11 cellular contexts compared by ENCODE assay signal in genomic region chr6:169420912-169421543, GRCh38.
DNase-seq lines count a peak whose midpoint lies in the region; ATAC-seq and TF ChIP-seq lines count a peak whose summit lies in the region.
"Had no signal": no experiment of that assay in that cellular context is flagged by ENCODE, and none has a peak within 500 bp of the region (broad histone marks: within the 10 kb centered on the region; RNA-seq: fewer than 3 reads in every experiment).

No MANE protein-coding gene starts in this region.

- ATAC-seq in thoracic aorta (ENCODE audit: insufficient number of reproducible peaks, low FRiP score, low read depth) (no peak), HG02798 (IDR thresholded peaks at IDR 0.05; ENCODE audit: poor library complexity, unreplicated experiment) (no peak)

- in situ Hi-C loops in T47D (cut with HindIII; ENCODE audit: low pct_unique_long_range_greater_than_20kb, low sequenced_read_pairs) (no loop called here), mammary epithelial cell (cut with MboI; ENCODE audit: low sequenced_read_pairs in 2 of 2) (no loop called here)

- H3K27ac ChIP-seq in mammary epithelial cell (ENCODE audit: insufficient read depth, low read depth, low read length) (no peak overlapping the region), thoracic aorta (no peak overlapping the region)

- DNase-seq in T47D (ENCODE audit: low read depth in 1 of 2, low spot score in 1 of 2) = peak; percentile 29 to 68
- DNase-seq in mammary epithelial cell = no peak
- peak; percentile 63 for DNase-seq in SK-N-DZ (ENCODE audit: low spot score)
- DNase-seq in fibroblast of villous mesenchyme (ENCODE audit: low read depth) = no peak
- DNase-seq in thoracic aorta (ENCODE audit: low spot score) = no peak
- no peak for DNase-seq in CD14-positive monocyte (ENCODE audit: low spot score)
- no peak for DNase-seq in cerebellar nuclear complex (lab: John Stamatoyannopoulos, UW)
- DNase-seq: CD8-positive, alpha-beta memory T cell; head of caudate nucleus; substantia nigra had no signal

- intact Hi-C loops in mammary epithelial cell (cut with micrococcal nuclease) = no loop called here
- intact Hi-C loops in CD14-positive monocyte (cut with micrococcal nuclease) = no loop called here

- H3K9ac ChIP-seq in mammary epithelial cell (ENCODE audit: insufficient read depth, low read length) = no peak overlapping the region

- H3K27me3 ChIP-seq in mammary epithelial cell (ENCODE audit: insufficient read depth, low read length) (no peaks in the 10 kb centered on the region), thoracic aorta (replicated peaks; ENCODE audit: insufficient read depth) (no peaks in the 10 kb centered on the region)

- H3K4me1 ChIP-seq in mammary epithelial cell (ENCODE audit: insufficient read depth, low read length) = no peaks in the 10 kb centered on the region
- H3K4me1 ChIP-seq in thoracic aorta (ENCODE audit: control insufficient read depth in 1 of 2, low read depth in 2 of 2) = no peaks in the 10 kb centered on the region

- H3K36me3 Mint-ChIP-seq in CD14-positive monocyte = no peaks in the 10 kb centered on the region
- H3K36me3 Mint-ChIP-seq: CD8-positive, alpha-beta memory T cell had no signal

- WGBS in mammary epithelial cell (ENCODE audit: low coverage, missing lambda C conversion rate) = 94% methylated on average over 14 of the region's 15 CpGs

- H3K36me3 ChIP-seq in mammary epithelial cell (ENCODE audit: insufficient read depth, low read length) (no peaks in the 10 kb centered on the region), thoracic aorta (no peaks in the 10 kb centered on the region)

- peaks cover 2 to 6% (median 3%) of the 10 kb centered on the region in 3 donors for H3K27me3 Mint-ChIP-seq in CD14-positive monocyte (ENCODE audit: low read depth in 3 of 3)

- H3K4me2 ChIP-seq in mammary epithelial cell (ENCODE audit: insufficient read depth, low read depth, low read length) = no peak overlapping the region

- CTCF ChIA-PET in mammary epithelial cell (lab: Charles Lee; ENCODE audit: low non-redundant PET) = no interaction called here

- H3K4me3 ChIP-seq in mammary epithelial cell (replicated peaks in 1 of 3; ENCODE audit: insufficient read depth in 1 of 3, low read depth in 2 of 3, low read length in 3 of 3) (no peak overlapping the region), fibroblast of villous mesenchyme (ENCODE audit: low read depth, low read length) (no peak overlapping the region), thoracic aorta (no peak overlapping the region)

- H3K9me3 Mint-ChIP-seq in CD14-positive monocyte = peaks cover 31 to 51% (median 39%) of the 10 kb centered on the region in 7 donors

- BruUV-seq in mammary epithelial cell (replicated peaks; lab: Mats Ljungman, UMichigan) = no TSS peak

- dilution Hi-C loops in mammary epithelial cell (cut with HindIII; ENCODE audit: low sequenced_read_pairs) = no loop called here

- H4K20me1 ChIP-seq in mammary epithelial cell (ENCODE audit: insufficient read depth, low read length) = no peaks in the 10 kb centered on the region

- H3K9me3 ChIP-seq in mammary epithelial cell (replicated peaks; ENCODE audit: insufficient read depth, low read length) (peaks cover 6% of the 10 kb centered on the region), thoracic aorta (no peaks in the 10 kb centered on the region)

- TF ChIP-seq CTCF in mammary epithelial cell (conservative IDR thresholded peaks at IDR 0.05 in 1 of 2, IDR thresholded peaks at IDR 0.05 in 1 of 2; ENCODE audit: extremely low read depth in 1 of 2, insufficient read depth in 1 of 2, low read depth in 1 of 2, low read length in 2 of 2) (no peak), fibroblast of villous mesenchyme (IDR thresholded peaks at IDR 0.05; ENCODE audit: insufficient read depth, low read depth, low read length) (peak; percentile 34), thoracic aorta (IDR thresholded peaks at IDR 0.05) (peak; percentile 21), CD14-positive monocyte (IDR thresholded peaks at IDR 0.05) (no peak)

- H3K79me2 ChIP-seq in mammary epithelial cell (ENCODE audit: insufficient read depth, low read length) = no peaks in the 10 kb centered on the region

- no peak overlapping the region for H3K27ac Mint-ChIP-seq in CD14-positive monocyte
- H3K27ac Mint-ChIP-seq: CD8-positive, alpha-beta memory T cell had no signal

- no peaks in the 10 kb centered on the region for H3K4me1 Mint-ChIP-seq in CD14-positive monocyte
- H3K4me1 Mint-ChIP-seq: CD8-positive, alpha-beta memory T cell had no signal

- no peak overlapping the region for H2AFZ ChIP-seq in mammary epithelial cell (ENCODE audit: low read depth, low read length)

- H3K4me3 Mint-ChIP-seq in CD14-positive monocyte = no peak overlapping the region
- H3K4me3 Mint-ChIP-seq: CD8-positive, alpha-beta memory T cell had no signal

Comparison
In these comparisons a context has a peak if more than half of its experiments do, and no peak if none do; other contexts are left out.
1. DNase-seq: peak in T47D (2 of 2) and SK-N-DZ (single experiment); none in mammary epithelial cell (single experiment), fibroblast of villous mesenchyme (single experiment), thoracic aorta (single experiment), CD14-positive monocyte (single experiment) and cerebellar nuclear complex (0 of 2).
2. CTCF ChIP-seq: peak in fibroblast of villous mesenchyme (single experiment) and thoracic aorta (single experiment); none in mammary epithelial cell (0 of 2) and CD14-positive monocyte (single experiment).